In the genomic region with DNA sequence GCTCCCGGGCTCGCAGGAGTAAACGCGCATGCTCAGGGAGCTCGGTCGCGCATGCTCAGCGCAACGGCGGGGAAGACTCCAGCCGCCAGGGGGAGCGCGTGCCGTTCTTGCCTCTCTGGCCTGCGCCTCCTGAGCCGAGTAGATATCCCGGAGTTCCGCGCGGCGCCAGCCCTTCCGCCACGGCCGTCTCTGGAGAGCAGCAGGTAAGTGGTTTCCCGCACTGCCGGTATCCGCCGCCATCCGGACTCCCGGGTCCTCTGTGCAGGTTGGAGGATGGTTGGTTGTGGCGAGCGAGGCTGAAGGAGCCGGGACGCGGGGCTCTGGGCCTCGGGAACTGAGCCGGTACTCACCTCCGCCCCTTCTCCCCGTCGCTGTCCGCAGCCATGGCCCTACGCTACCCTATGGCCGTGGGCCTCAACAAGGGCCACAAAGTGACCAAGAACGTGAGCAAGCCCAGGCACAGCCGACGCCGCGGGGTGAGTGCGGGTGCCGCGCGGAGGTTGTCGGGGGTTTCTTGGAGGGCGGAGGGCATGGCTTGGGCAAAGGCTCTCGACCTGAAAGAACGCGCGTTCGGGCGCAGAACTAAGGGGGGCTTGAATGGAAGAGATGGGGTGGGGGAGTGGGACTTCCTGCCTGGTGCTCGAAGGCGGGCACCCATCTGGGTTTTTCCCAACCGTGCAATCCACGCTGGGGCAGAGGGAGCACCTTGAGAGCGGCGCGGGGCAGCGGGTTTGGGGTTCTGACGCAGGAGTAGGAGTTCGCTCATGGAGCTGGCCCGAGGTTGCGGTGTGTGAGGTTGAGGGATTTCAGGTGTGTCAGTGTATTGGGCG, we compare ENCODE assay signal across 1 cellular context.
A peak's percentile ranks its signal among the peaks of the same experiment; 100 is the strongest.
TF ChIP-seq lines count a peak whose summit lies in the region.

A gene (plus strand): TSS at position 171 of the 830 bp plus-strand sequence. CDS start 213 bp downstream, at position 384.

TF ChIP-seq in H1, 55 proteins besides CTCF, POLR2A, EP300 and RAD21 (continued from another document):
- TF ChIP-seq, protein P1, sequence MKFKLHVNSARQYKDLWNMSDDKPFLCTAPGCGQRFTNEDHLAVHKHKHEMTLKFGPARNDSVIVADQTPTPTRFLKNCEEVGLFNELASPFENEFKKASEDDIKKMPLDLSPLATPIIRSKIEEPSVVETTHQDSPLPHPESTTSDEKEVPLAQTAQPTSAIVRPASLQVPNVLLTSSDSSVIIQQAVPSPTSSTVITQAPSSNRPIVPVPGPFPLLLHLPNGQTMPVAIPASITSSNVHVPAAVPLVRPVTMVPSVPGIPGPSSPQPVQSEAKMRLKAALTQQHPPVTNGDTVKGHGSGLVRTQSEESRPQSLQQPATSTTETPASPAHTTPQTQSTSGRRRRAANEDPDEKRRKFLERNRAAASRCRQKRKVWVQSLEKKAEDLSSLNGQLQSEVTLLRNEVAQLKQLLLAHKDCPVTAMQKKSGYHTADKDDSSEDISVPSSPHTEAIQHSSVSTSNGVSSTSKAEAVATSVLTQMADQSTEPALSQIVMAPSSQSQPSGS (IDR thresholded peaks at IDR 0.05; ENCODE audit: low read length): no peak
- TF ChIP-seq JUN (IDR thresholded peaks at IDR 0.05; ENCODE audit: low read depth, low read length): no peak
- no peak for TF ChIP-seq SIX5 (IDR thresholded peaks at IDR 0.05; ENCODE audit: low read depth, low read length)
- TF ChIP-seq, protein P2, sequence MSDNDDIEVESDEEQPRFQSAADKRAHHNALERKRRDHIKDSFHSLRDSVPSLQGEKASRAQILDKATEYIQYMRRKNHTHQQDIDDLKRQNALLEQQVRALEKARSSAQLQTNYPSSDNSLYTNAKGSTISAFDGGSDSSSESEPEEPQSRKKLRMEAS (IDR thresholded peaks at IDR 0.05): peak; percentile 74; the same call in 1 of the 2 replicates
- TF ChIP-seq RNF2 (IDR thresholded peaks at IDR 0.05; ENCODE audit: borderline replicate concordance, low read depth, low read length, missing control alignments, poor library complexity, severe bottlenecking): no peak
- TF ChIP-seq HDAC2 (IDR thresholded peaks at IDR 0.05; ENCODE audit: borderline replicate concordance in 1 of 2, low read depth in 2 of 2, low read length in 2 of 2): no peak
- no peak for TF ChIP-seq RFX5 (IDR thresholded peaks at IDR 0.05; ENCODE audit: borderline replicate concordance, low read depth, low read length)
- no peak for TF ChIP-seq TCF12 (IDR thresholded peaks at IDR 0.05; ENCODE audit: low read depth, low read length)
- TF ChIP-seq MAFK (IDR thresholded peaks at IDR 0.05; ENCODE audit: low read depth, low read length): no peak
- no peak for TF ChIP-seq CBX8 (IDR thresholded peaks at IDR 0.05; ENCODE audit: borderline replicate concordance, low read depth, low read length)
- TF ChIP-seq GABPA (IDR thresholded peaks at IDR 0.05; ENCODE audit: borderline replicate concordance, insufficient read depth, low read length): no peak; the same call in 1 of the 2 replicates
- TF ChIP-seq, protein P3, sequence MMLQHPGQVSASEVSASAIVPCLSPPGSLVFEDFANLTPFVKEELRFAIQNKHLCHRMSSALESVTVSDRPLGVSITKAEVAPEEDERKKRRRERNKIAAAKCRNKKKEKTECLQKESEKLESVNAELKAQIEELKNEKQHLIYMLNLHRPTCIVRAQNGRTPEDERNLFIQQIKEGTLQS (IDR thresholded peaks at IDR 0.05; ENCODE audit: insufficient read depth, low read depth, low read length): peak; percentile 83
- TF ChIP-seq HDAC6 (IDR thresholded peaks at IDR 0.05; ENCODE audit: low read depth, low read length): no peak
- peak; percentile 34; the same call in 1 of the 2 replicates for TF ChIP-seq SP4 (IDR thresholded peaks at IDR 0.05; ENCODE audit: low read length)
- TF ChIP-seq EGR1 (IDR thresholded peaks at IDR 0.05; ENCODE audit: borderline replicate concordance, low read depth, low read length): 0 out of 2 replicates have a peak, but pooled peaks have one; percentile 51
- TF ChIP-seq, protein P4, sequence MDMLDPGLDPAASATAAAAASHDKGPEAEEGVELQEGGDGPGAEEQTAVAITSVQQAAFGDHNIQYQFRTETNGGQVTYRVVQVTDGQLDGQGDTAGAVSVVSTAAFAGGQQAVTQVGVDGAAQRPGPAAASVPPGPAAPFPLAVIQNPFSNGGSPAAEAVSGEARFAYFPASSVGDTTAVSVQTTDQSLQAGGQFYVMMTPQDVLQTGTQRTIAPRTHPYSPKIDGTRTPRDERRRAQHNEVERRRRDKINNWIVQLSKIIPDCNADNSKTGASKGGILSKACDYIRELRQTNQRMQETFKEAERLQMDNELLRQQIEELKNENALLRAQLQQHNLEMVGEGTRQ (IDR thresholded peaks at IDR 0.05; ENCODE audit: low read length): peak; percentile 44; the same call in 1 of the 2 replicates
- no peak for TF ChIP-seq KDM4A (IDR thresholded peaks at IDR 0.05; ENCODE audit: low read depth, low read length, severe bottlenecking)
- TF ChIP-seq TEAD4 (IDR thresholded peaks at IDR 0.05; ENCODE audit: low read depth, low read length): 0 out of 2 replicates have a peak, but pooled peaks have one; percentile 45
- TF ChIP-seq SP2 (IDR thresholded peaks at IDR 0.05; ENCODE audit: low read length): peak; percentile 57; the same call in 1 of the 2 replicates
- TF ChIP-seq BACH1 (IDR thresholded peaks at IDR 0.05; ENCODE audit: low read length): no peak
- TF ChIP-seq SP1 (IDR thresholded peaks at IDR 0.05; ENCODE audit: low read depth, low read length): peak; percentile 47; the same call in 1 of the 2 replicates
- peak; percentile 99 for TF ChIP-seq TAF7 (optimal IDR thresholded peaks at IDR 0.05; ENCODE audit: borderline replicate concordance, low read depth, low read length)
- no peak for TF ChIP-seq FOSL1 (IDR thresholded peaks at IDR 0.05; ENCODE audit: insufficient read depth, low read depth, low read length)
- TF ChIP-seq BRCA1 (IDR thresholded peaks at IDR 0.05; ENCODE audit: low read depth, low read length): no peak
- no peak for TF ChIP-seq BCL11A (IDR thresholded peaks at IDR 0.05; ENCODE audit: low read depth in 2 of 2, low read length in 2 of 2)
- TF ChIP-seq RXRA (IDR thresholded peaks at IDR 0.05; ENCODE audit: insufficient read depth, low read depth, low read length): no peak
- TF ChIP-seq, protein P5, sequence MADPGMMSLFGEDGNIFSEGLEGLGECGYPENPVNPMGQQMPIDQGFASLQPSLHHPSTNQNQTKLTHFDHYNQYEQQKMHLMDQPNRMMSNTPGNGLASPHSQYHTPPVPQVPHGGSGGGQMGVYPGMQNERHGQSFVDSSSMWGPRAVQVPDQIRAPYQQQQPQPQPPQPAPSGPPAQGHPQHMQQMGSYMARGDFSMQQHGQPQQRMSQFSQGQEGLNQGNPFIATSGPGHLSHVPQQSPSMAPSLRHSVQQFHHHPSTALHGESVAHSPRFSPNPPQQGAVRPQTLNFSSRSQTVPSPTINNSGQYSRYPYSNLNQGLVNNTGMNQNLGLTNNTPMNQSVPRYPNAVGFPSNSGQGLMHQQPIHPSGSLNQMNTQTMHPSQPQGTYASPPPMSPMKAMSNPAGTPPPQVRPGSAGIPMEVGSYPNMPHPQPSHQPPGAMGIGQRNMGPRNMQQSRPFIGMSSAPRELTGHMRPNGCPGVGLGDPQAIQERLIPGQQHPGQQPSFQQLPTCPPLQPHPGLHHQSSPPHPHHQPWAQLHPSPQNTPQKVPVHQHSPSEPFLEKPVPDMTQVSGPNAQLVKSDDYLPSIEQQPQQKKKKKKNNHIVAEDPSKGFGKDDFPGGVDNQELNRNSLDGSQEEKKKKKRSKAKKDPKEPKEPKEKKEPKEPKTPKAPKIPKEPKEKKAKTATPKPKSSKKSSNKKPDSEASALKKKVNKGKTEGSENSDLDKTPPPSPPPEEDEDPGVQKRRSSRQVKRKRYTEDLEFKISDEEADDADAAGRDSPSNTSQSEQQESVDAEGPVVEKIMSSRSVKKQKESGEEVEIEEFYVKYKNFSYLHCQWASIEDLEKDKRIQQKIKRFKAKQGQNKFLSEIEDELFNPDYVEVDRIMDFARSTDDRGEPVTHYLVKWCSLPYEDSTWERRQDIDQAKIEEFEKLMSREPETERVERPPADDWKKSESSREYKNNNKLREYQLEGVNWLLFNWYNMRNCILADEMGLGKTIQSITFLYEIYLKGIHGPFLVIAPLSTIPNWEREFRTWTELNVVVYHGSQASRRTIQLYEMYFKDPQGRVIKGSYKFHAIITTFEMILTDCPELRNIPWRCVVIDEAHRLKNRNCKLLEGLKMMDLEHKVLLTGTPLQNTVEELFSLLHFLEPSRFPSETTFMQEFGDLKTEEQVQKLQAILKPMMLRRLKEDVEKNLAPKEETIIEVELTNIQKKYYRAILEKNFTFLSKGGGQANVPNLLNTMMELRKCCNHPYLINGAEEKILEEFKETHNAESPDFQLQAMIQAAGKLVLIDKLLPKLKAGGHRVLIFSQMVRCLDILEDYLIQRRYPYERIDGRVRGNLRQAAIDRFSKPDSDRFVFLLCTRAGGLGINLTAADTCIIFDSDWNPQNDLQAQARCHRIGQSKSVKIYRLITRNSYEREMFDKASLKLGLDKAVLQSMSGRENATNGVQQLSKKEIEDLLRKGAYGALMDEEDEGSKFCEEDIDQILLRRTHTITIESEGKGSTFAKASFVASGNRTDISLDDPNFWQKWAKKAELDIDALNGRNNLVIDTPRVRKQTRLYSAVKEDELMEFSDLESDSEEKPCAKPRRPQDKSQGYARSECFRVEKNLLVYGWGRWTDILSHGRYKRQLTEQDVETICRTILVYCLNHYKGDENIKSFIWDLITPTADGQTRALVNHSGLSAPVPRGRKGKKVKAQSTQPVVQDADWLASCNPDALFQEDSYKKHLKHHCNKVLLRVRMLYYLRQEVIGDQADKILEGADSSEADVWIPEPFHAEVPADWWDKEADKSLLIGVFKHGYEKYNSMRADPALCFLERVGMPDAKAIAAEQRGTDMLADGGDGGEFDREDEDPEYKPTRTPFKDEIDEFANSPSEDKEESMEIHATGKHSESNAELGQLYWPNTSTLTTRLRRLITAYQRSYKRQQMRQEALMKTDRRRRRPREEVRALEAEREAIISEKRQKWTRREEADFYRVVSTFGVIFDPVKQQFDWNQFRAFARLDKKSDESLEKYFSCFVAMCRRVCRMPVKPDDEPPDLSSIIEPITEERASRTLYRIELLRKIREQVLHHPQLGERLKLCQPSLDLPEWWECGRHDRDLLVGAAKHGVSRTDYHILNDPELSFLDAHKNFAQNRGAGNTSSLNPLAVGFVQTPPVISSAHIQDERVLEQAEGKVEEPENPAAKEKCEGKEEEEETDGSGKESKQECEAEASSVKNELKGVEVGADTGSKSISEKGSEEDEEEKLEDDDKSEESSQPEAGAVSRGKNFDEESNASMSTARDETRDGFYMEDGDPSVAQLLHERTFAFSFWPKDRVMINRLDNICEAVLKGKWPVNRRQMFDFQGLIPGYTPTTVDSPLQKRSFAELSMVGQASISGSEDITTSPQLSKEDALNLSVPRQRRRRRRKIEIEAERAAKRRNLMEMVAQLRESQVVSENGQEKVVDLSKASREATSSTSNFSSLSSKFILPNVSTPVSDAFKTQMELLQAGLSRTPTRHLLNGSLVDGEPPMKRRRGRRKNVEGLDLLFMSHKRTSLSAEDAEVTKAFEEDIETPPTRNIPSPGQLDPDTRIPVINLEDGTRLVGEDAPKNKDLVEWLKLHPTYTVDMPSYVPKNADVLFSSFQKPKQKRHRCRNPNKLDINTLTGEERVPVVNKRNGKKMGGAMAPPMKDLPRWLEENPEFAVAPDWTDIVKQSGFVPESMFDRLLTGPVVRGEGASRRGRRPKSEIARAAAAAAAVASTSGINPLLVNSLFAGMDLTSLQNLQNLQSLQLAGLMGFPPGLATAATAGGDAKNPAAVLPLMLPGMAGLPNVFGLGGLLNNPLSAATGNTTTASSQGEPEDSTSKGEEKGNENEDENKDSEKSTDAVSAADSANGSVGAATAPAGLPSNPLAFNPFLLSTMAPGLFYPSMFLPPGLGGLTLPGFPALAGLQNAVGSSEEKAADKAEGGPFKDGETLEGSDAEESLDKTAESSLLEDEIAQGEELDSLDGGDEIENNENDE (IDR thresholded peaks at IDR 0.05; ENCODE audit: insufficient replicate concordance, low read length): no peak
- peak; percentile 15 for TF ChIP-seq SAP30 (IDR thresholded peaks at IDR 0.05; ENCODE audit: insufficient read depth, insufficient replicate concordance, low read length)
- TF ChIP-seq NRF1 (IDR thresholded peaks at IDR 0.05; ENCODE audit: low read depth, low read length): peak; percentile 96
- no peak for TF ChIP-seq CHD1 (IDR thresholded peaks at IDR 0.05; ENCODE audit: low read depth, low read length)
- TF ChIP-seq KDM5A (IDR thresholded peaks at IDR 0.05; ENCODE audit: low read length): no peak
- TF ChIP-seq PHF8 (conservative IDR thresholded peaks at IDR 0.05; ENCODE audit: low read depth, low read length): peak; percentile 99
- TF ChIP-seq SIRT6 (IDR thresholded peaks at IDR 0.05; ENCODE audit: low read length): no peak
- peak; percentile 50; the same call in 1 of the 2 replicates for TF ChIP-seq JUND (IDR thresholded peaks at IDR 0.05; ENCODE audit: low read length)
- no peak; the same call in none of the 2 replicates for TF ChIP-seq YY1 (IDR thresholded peaks at IDR 0.05; ENCODE audit: low read depth, low read length)
- TF ChIP-seq SUZ12 (IDR thresholded peaks at IDR 0.05; ENCODE audit: low read length): no peak
- peak; percentile 16 to 77; a peak in 1 of 4 replicates for TF ChIP-seq SIN3A (conservative IDR thresholded peaks at IDR 0.05 in 1 of 2, IDR thresholded peaks at IDR 0.05 in 1 of 2; ENCODE audit: low read depth in 1 of 2, low read length in 2 of 2)
- peak; percentile 31 for TF ChIP-seq ASH2L (IDR thresholded peaks at IDR 0.05; ENCODE audit: low read length)
- no peak for TF ChIP-seq CHD2 (IDR thresholded peaks at IDR 0.05; ENCODE audit: low read length)
- no peak for TF ChIP-seq RBBP5 (IDR thresholded peaks at IDR 0.05; ENCODE audit: borderline replicate concordance, low read depth, low read length)
- TF ChIP-seq EZH2 (IDR thresholded peaks at IDR 0.05; ENCODE audit: low read depth, low read length, severe bottlenecking): no peak
- TF ChIP-seq POU5F1 (IDR thresholded peaks at IDR 0.05; ENCODE audit: low read depth, low read length): no peak
- peak; percentile 96 for TF ChIP-seq GTF2F1 (IDR thresholded peaks at IDR 0.05; ENCODE audit: borderline replicate concordance, low read depth, low read length)
- peak; percentile 99 for TF ChIP-seq POLR2AphosphoS5 (IDR thresholded peaks at IDR 0.05; ENCODE audit: low read depth, low read length)
